ENCODE assay signal across 10 cellular contexts in the genomic region with DNA sequence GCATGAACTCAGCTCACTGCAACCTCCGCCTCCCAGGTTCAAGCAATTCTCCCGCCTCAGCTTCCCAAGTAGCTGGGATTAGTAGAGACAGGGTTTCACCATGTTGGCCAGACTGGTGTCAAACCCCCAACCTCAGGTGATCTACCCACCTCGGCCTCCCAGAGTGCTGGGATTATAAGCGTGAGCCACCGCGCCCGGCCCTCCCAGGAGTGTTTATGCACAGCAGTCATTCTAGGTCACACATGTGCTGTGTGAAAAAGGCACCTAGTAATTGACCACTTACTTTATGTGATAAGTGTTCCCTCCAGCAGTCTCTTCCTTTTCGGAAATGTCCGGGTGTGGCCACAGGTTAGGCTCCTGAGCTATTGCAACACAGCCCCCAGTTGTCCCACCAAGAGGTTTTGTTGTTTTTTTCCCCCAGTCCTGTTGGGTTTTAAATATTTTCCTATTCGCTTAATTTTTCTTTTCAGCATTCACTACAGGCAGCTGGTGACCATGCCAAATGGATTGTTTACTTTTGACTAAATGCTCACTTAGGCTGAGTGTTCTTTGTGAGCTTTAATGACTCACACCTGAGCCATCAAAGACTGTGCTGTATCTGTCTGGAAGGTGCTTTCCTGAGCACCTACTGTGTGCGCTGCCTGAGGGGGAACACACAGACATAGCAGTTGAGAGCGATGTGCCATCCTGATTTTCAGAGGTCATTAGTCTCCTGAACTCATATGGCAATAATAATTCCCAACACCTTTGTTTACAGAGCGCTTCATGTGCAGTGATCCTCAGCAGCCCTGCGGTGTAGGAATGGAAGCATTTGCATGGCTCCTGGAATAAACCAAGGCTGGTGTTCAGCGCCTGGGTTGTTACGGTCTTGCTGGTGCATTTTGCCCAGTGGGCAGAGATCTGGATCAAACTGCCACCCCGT.
DNase-seq lines count a peak whose midpoint lies in the region; ATAC-seq, FAIRE-seq and TF ChIP-seq lines count a peak whose summit lies in the region.
"Had no signal": no experiment of that assay in that cellular context is flagged by ENCODE, and none has a peak within 500 bp of the region (broad histone marks: within the 10 kb centered on the region; RNA-seq: fewer than 3 reads in every experiment).

No MANE protein-coding gene starts in this region.

- H3K27me3 ChIP-seq in PC-9 (ENCODE audit: insufficient read depth, low read depth), result no peaks in the 10 kb centered on the region

- H3K4me3 ChIP-seq in A549 (no peak overlapping the region), PC-9 (no peak overlapping the region), OCI-LY7 (ENCODE audit: low read depth, low read length, poor library complexity, severe bottlenecking) (no peak overlapping the region)
- H3K4me3 ChIP-seq: psoas muscle had no signal

- TF ChIP-seq RAD21 in A549 (conservative IDR thresholded peaks at IDR 0.05 in 1 of 2, IDR thresholded peaks at IDR 0.05 in 1 of 2), result no peak

- no peak overlapping the region for H2AFZ ChIP-seq in PC-9
- no peak overlapping the region for H2AFZ ChIP-seq in OCI-LY7 (ENCODE audit: low read length)

- H3K36me3 ChIP-seq in PC-9 (ENCODE audit: low read depth) (no peaks in the 10 kb centered on the region), OCI-LY7 (ENCODE audit: insufficient read depth, low read length) (no peaks in the 10 kb centered on the region)

- no peak for TF ChIP-seq POLR2A in A549 (IDR thresholded peaks at IDR 0.05; ENCODE audit: low read length)

- BruUV-seq in PC-9 (replicated peaks; lab: Mats Ljungman, UMichigan) (no TSS peak), OCI-LY7 (replicated peaks; lab: Mats Ljungman, UMichigan) (no TSS peak)

- H3K27ac ChIP-seq in A549 (peak overlapping the region; percentile 29 to 70; a peak in 4 of 6 replicates), PC-9 (peak overlapping the region; percentile 69), OCI-LY7 (ENCODE audit: low read depth, low read length, poor library complexity, severe bottlenecking) (no peak overlapping the region)

- WGBS in A549 (ENCODE audit: missing lambda C conversion rate), result 41% methylated on average over 16 of the region's 17 CpGs

- TF ChIP-seq CTCF in A549 (IDR thresholded peaks at IDR 0.05) (no peak), PC-9 (conservative IDR thresholded peaks at IDR 0.05) (no peak), OCI-LY7 (conservative IDR thresholded peaks at IDR 0.05; ENCODE audit: low read length) (no peak)

- FAIRE-seq in A549 (lab: Jason Lieb, UNC), result peak; percentile 46

- ATAC-seq in A549 (peak; percentile 80 to 81; a peak in 5 of 6 replicates), esophagus mucosa (peak; percentile 70)

- H3K4me2 ChIP-seq in A549 (peak overlapping the region; percentile 74), PC-9 (peak overlapping the region; percentile 52), OCI-LY7 (ENCODE audit: low read length) (no peak overlapping the region)

- CTCF ChIA-PET in A549 (lab: Yijun Ruan, JAX) (interaction anchor here (0.6 to 3.4 kb wide), 5 partner anchors 11 to 1013 kb away, joined by 3 to 22 read pairs (median 10); no protein-coding TSS in a partner anchor), PC-9 (lab: Charles Lee) (interaction anchor here (0.8 kb wide), 1 partner anchor 1013 kb away, joined by 5 read pairs; no protein-coding TSS in a partner anchor), OCI-LY7 (lab: Charles Lee; ENCODE audit: unreplicated experiment) (no interaction called here)

- intact Hi-C loops in PC-9 (cut with micrococcal nuclease; ENCODE audit: unreplicated experiment) (no loop called here), OCI-LY7 (cut with micrococcal nuclease; ENCODE audit: unreplicated experiment) (no loop called here)

- H3K9me3 ChIP-seq in A549 (no peaks in the 10 kb centered on the region), PC-9 (ENCODE audit: insufficient read depth, low read depth) (no peaks in the 10 kb centered on the region), OCI-LY7 (ENCODE audit: low read length) (no peaks in the 10 kb centered on the region)
- H3K9me3 ChIP-seq: psoas muscle had no signal

- POLR2A ChIA-PET in A549 (lab: Yijun Ruan, JAX), result no interaction called here
- POLR2A ChIA-PET in PC-9 (lab: Charles Lee; ENCODE audit: unreplicated experiment), result no interaction called here
- POLR2A ChIA-PET in OCI-LY7 (lab: Charles Lee), result interaction anchor here (0.7 kb wide), 1 partner anchor 12 kb away, joined by 6 read pairs; no protein-coding TSS in a partner anchor

- H3K4me1 ChIP-seq in A549, result peaks cover 31% of the 10 kb centered on the region
- peaks cover 35% of the 10 kb centered on the region for H3K4me1 ChIP-seq in PC-9 (replicated peaks; ENCODE audit: insufficient read depth)
- no peaks in the 10 kb centered on the region for H3K4me1 ChIP-seq in OCI-LY7 (ENCODE audit: insufficient read depth, low read length, poor library complexity, severe bottlenecking)

- H3K79me2 ChIP-seq in PC-9 (ENCODE audit: low read depth) (no peaks in the 10 kb centered on the region), OCI-LY7 (ENCODE audit: insufficient read depth, low read depth, low read length) (no peaks in the 10 kb centered on the region)

- H3K9me2 ChIP-seq in PC-9 (ENCODE audit: insufficient read depth) (no peaks in the 10 kb centered on the region), OCI-LY7 (ENCODE audit: insufficient read depth, low read length) (no peaks in the 10 kb centered on the region)

- TF ChIP-seq EP300 in A549 (IDR thresholded peaks at IDR 0.05), result no peak

- DNase-seq in A549 (ENCODE audit: low read depth in 1 of 2, low spot score in 1 of 2) (peak; percentile 35 to 55), LHCN-M2 (ENCODE audit: low read depth) (peak; percentile 59), PC-9 (peak; percentile 26 to 88), T-helper 1 cell (no peak), NOMO-1 (lab: John Stamatoyannopoulos, UW; ENCODE audit: unreplicated experiment in 2 of 2) (no peak), OCI-LY7 (ENCODE audit: low spot score) (no peak), iPS-NIHi7 (ENCODE audit: extremely low spot score) (no peak)
- DNase-seq: activated CD8-positive, alpha-beta memory T cell treated with anti-CD3 and anti-CD28 coated beads, Interleukin-2, amount 50 U/mL, for 4 hours; psoas muscle had no signal

- H3F3A ChIP-seq in PC-9 (ENCODE audit: insufficient read depth, low read depth), result peaks cover 27% of the 10 kb centered on the region

- no peaks in the 10 kb centered on the region for H4K20me1 ChIP-seq in PC-9 (ENCODE audit: insufficient read depth)
- H4K20me1 ChIP-seq in OCI-LY7 (ENCODE audit: insufficient read depth, low read length), result no peaks in the 10 kb centered on the region

TF ChIP-seq in A549, 52 proteins besides CTCF, POLR2A, EP300 and RAD21:
- TF ChIP-seq GATA3 (IDR thresholded peaks at IDR 0.05; ENCODE audit: borderline replicate concordance), result peak; percentile 33; the same call in 1 of the 2 replicates
- peak; percentile 55 for TF ChIP-seq JUNB (IDR thresholded peaks at IDR 0.05)
- 0 out of 2 replicates have a peak, but pooled peaks have one; percentile 52 for TF ChIP-seq FOSL2 (IDR thresholded peaks at IDR 0.05)
- peak; percentile 84 for TF ChIP-seq FOSL2 (CRISPR knock-in tag; IDR thresholded peaks at IDR 0.05)
- TF ChIP-seq JUN (IDR thresholded peaks at IDR 0.05), result peak in 1 of 2 experiments; percentile 30; a peak in 1 of 5 replicates
- no peak for TF ChIP-seq RARB (CRISPR knock-in tag; IDR thresholded peaks at IDR 0.05)
- no peak for TF ChIP-seq MYC (IDR thresholded peaks at IDR 0.05; ENCODE audit: borderline replicate concordance, low read length)
- TF ChIP-seq, protein P1, sequence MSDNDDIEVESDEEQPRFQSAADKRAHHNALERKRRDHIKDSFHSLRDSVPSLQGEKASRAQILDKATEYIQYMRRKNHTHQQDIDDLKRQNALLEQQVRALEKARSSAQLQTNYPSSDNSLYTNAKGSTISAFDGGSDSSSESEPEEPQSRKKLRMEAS (IDR thresholded peaks at IDR 0.05), result peak; percentile 40; the same call in 1 of the 2 replicates
- no peak for TF ChIP-seq NFE2L2 (conservative IDR thresholded peaks at IDR 0.05; ENCODE audit: low read length)
- peak; percentile 8 to 53; a peak in 3 of 4 replicates for TF ChIP-seq CEBPB (IDR thresholded peaks at IDR 0.05)

Comparison
In these comparisons a context has a peak if more than half of its experiments do, and no peak if none do; other contexts are left out.
1. DNase-seq: peak in A549 (2 of 2), LHCN-M2 (single experiment) and PC-9 (2 of 2); none in T-helper 1 cell (0 of 5), NOMO-1 (0 of 2), OCI-LY7 (single experiment) and iPS-NIHi7 (single experiment).